Comparison of ENCODE assay signal across 8 cellular contexts in the genomic region with DNA sequence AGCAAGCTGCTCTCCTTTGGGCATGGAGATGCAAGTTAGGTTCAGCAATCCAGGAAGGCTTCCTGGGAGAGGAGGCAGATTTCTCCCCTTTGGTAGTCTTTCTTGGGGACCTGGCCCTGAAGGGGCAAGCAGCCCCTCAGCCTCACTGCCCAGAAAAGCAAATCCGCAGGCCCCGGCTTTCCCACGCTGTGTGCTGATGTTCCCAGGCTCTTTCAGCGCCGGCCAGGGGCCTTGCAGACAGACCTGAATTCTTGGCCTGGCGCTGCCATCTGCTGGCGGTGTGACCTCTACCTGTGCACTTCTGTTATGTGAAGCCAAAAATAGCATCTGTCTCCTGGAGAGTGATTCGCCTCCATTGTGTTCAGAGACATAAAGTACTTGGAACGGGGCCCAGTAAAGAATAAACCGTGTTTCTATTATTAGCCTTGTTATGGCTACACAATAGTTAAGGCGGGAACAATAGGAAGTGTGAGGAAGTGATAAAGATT.
DNase-seq lines count a peak whose midpoint lies in the region; ATAC-seq, FAIRE-seq and TF ChIP-seq lines count a peak whose summit lies in the region.

No MANE protein-coding gene starts in this region.

- ATAC-seq in activated B cell treated with CpG ODN at 0.5 μM for 24 hours (ENCODE audit: low read depth) (peak; percentile 52), pancreas (peak; percentile 81 to 94 (median 90)), GM19397 (IDR thresholded peaks at IDR 0.05; ENCODE audit: unreplicated experiment) (no peak)

- H3K4me1 Mint-ChIP-seq in activated B cell treated with CpG ODN at 0.5 μM for 24 hours = no peaks in the 10 kb centered on the region

- POLR2A ChIA-PET in activated B cell treated with CpG ODN at 0.5 μM for 24 hours (lab: Charles Lee) = no interaction called here

- no peaks in the 10 kb centered on the region for H3K9me3 Mint-ChIP-seq in activated B cell treated with CpG ODN at 0.5 μM for 24 hours

- no peak overlapping the region for H3K4me3 ChIP-seq in pancreas

- no peaks in the 10 kb centered on the region for H3K4me1 ChIP-seq in pancreas

- no peak overlapping the region for H3K27ac Mint-ChIP-seq in activated B cell treated with CpG ODN at 0.5 μM for 24 hours

- H3K27me3 Mint-ChIP-seq in activated B cell treated with CpG ODN at 0.5 μM for 24 hours = peaks cover 8% of the 10 kb centered on the region

- H3K27ac ChIP-seq in pancreas = no peak overlapping the region

- CTCF ChIA-PET in activated B cell treated with CpG ODN at 0.5 μM for 24 hours (lab: Charles Lee) = no interaction called here

- intact Hi-C loops in activated B cell treated with CpG ODN at 0.5 μM for 24 hours (cut with micrococcal nuclease) (loop anchor here (1.0 kb wide), 2 partner anchors 65 to 204 kb away; a partner anchor contains a TSS), pancreas (cut with DNase I) (loop anchor here in 2 of 3 donors (5.0 to 10.0 kb wide), 3 partner anchors 62 to 199 kb away; a partner anchor contains a TSS)

- H3K4me3 Mint-ChIP-seq in activated B cell treated with CpG ODN at 0.5 μM for 24 hours = no peak overlapping the region

- FAIRE-seq in pancreas (lab: Jason Lieb, UNC) = no peak

- H3K36me3 Mint-ChIP-seq in activated B cell treated with CpG ODN at 0.5 μM for 24 hours (ENCODE audit: low read depth) = no peaks in the 10 kb centered on the region

- WGBS in pancreas, 2 donors = 3 to 5% methylated on average over 11 of the region's 11 CpGs

- H3K9me3 ChIP-seq in pancreas = no peaks in the 10 kb centered on the region

- no peaks in the 10 kb centered on the region for H3K27me3 ChIP-seq in pancreas

- DNase-seq in activated T-cell treated with anti-CD3 and anti-CD28 coated beads, Interleukin-2, amount 50 U/mL, for 48 hours = peak; percentile 46 to 49
- DNase-seq in activated T-cell treated with anti-CD3 and anti-CD28 coated beads, Interleukin-2, amount 50 U/mL, for 1 hour = no peak
- DNase-seq in NCI-H1930 (lab: John Stamatoyannopoulos, UW) (peak; percentile 51 to 62), activated B cell treated with CpG ODN at 0.5 μM for 24 hours (no peak), germinal center (ENCODE audit: low spot score) (peak; percentile 25), pancreas (peak in 5 of 6 donors; percentile 54 to 81 (median 73))
- DNase-seq in effector CD8-positive, alpha-beta T cell (lab: John Stamatoyannopoulos, UW) = no peak

- TF ChIP-seq CTCF in activated B cell treated with CpG ODN at 0.5 μM for 24 hours (IDR thresholded peaks at IDR 0.05) (no peak), pancreas (IDR thresholded peaks at IDR 0.05) (peak in 1 of 4 donors; percentile 24)

- no peaks in the 10 kb centered on the region for H3K36me3 ChIP-seq in pancreas

Comparison
In these comparisons a context has a peak if more than half of its experiments do, and no peak if none do; other contexts are left out.
1. DNase-seq: peak in activated T-cell treated with anti-CD3 and anti-CD28 coated beads, Interleukin-2, amount 50 U/mL, for 48 hours (2 of 2), NCI-H1930 (2 of 2), germinal center (single experiment) and pancreas (5 of 6); none in activated T-cell treated with anti-CD3 and anti-CD28 coated beads, Interleukin-2, amount 50 U/mL, for 1 hour (single experiment), activated B cell treated with CpG ODN at 0.5 μM for 24 hours (single experiment) and effector CD8-positive, alpha-beta T cell (single experiment).